19 cellular contexts compared by ENCODE assay signal in the genomic region with DNA sequence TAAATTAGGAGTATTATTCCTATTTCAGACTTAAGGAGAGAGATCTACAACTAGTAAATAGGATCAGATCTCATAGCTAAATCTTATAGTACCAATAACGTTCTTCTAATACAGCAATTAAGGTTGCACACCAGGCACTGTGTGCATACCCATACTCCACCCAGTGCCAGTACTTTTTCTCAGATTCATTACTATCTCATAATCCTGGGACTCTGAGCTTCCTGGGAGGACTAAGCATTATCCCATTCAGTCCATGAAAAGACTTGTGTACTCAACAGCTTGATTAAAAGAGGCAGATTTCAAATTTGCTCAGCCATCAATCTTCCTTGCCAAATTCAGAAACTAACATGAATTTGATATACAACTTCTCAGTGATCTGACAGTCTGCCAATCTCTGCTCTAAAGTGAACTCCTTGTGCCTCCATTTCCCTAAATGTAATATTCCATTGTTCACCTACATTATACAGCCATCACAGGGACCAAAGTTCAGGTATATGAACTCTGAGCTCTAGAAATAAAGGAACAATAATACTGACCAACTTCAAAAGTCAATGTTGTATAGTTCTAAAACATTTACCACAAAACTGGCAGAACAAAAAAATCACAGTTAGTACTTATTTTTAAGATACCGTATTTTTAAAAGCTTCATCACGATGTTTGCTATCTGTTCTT. TPM values are rescaled to one million over a fixed set of nuclear protein-coding genes. Genes with fewer than 3 reads are reported as not detected.
DNase-seq lines count a peak whose midpoint lies in the region; ATAC-seq and TF ChIP-seq lines count a peak whose summit lies in the region.
"Had no signal": no experiment of that assay in that cellular context is flagged by ENCODE, and none has a peak within 500 bp of the region (broad histone marks: within the 10 kb centered on the region; RNA-seq: fewer than 3 reads in every experiment).

No MANE protein-coding gene starts in this region.

- H3K4me1 Mint-ChIP-seq in stimulated activated effector memory CD8-positive, alpha-beta T cell treated with anti-CD3 and anti-CD28 coated beads, Interleukin-12 subunit alpha, Interleukin-12 subunit beta, amount 100 ng/mL, for 72 hours = peaks cover 16% of the 10 kb centered on the region
- H3K4me1 Mint-ChIP-seq in activated T-helper 17 cell treated with anti-CD3 and anti-CD28 coated beads, Interleukin-2, amount 50 U/mL, for 72 hours = peaks cover 22% of the 10 kb centered on the region

- peaks cover 0 to 45% (median 8%) of the 10 kb centered on the region in 11 experiments; a peak in 11 of 22 replicates for H3K36me3 ChIP-seq in BLaER1 treated with 17β-estradiol and CSF1 and Interleukin-3, amounts not matched to agents 10 nM and 100 nM
- H3K36me3 ChIP-seq in HEK293 (ENCODE audit: control insufficient read depth in 2 of 2, insufficient read depth in 1 of 2, low read length in 2 of 2) (no peaks in the 10 kb centered on the region), SU-DHL-6 (ENCODE audit: low read length) (peaks cover 4% of the 10 kb centered on the region; the same call in 1 of the 2 replicates)

- no peak overlapping the region for H2AFZ ChIP-seq in SU-DHL-6 (ENCODE audit: low read depth, low read length, severe bottlenecking)

- peak overlapping the region in 7 of 11 experiments; percentile 2 to 51 (median 38); a peak in 8 of 22 replicates for H3K4me2 ChIP-seq in BLaER1 treated with 17β-estradiol and CSF1 and Interleukin-3, amounts not matched to agents 10 nM and 100 nM
- peak overlapping the region; percentile 76 for H3K4me2 ChIP-seq in SU-DHL-6 (ENCODE audit: low read depth, low read length, poor library complexity, severe bottlenecking)
- H3K4me2 ChIP-seq: A549, SK-N-SH had no signal

- H3K4me1 ChIP-seq in BLaER1 treated with 17β-estradiol and CSF1 and Interleukin-3, amounts not matched to agents 10 nM and 100 nM = peaks cover 0 to 60% (median 45%) of the 10 kb centered on the region in 10 experiments; a peak in 16 of 20 replicates
- H3K4me1 ChIP-seq in HEK293 (ENCODE audit: control insufficient read depth, insufficient read depth, low read length) = peaks cover 11% of the 10 kb centered on the region; the same call in 1 of the 2 replicates
- H3K4me1 ChIP-seq: A549 had no signal

- H3K27me3 ChIP-seq in BLaER1 treated with 17β-estradiol and CSF1 and Interleukin-3, amounts not matched to agents 10 nM and 100 nM = no peaks in the 10 kb centered on the region
- no peaks in the 10 kb centered on the region for H3K27me3 ChIP-seq in SU-DHL-6 (ENCODE audit: low read length)

- H3K79me2 ChIP-seq in SU-DHL-6 (ENCODE audit: insufficient read depth, low read length) = peaks cover 100% of the 10 kb centered on the region

- no peak overlapping the region for H3K4me3 ChIP-seq in BLaER1 treated with 17β-estradiol and CSF1 and Interleukin-3, amounts not matched to agents 10 nM and 100 nM
- H3K4me3 ChIP-seq in HEK293 (ENCODE audit: low read depth, low read length) (no peak overlapping the region), SU-DHL-6 (ENCODE audit: insufficient read depth, low read length, poor library complexity, severe bottlenecking) (no peak overlapping the region), coronary artery (no peak overlapping the region)
- H3K4me3 ChIP-seq: A549 had no signal

- POLR2A ChIA-PET in HEK293 (lab: Yijun Ruan, JAX) = interaction anchor here (1.2 kb wide), 1 partner anchor 10 kb away, joined by 3 read pairs; no protein-coding TSS in a partner anchor

- H3K27ac Mint-ChIP-seq in stimulated activated effector memory CD8-positive, alpha-beta T cell treated with anti-CD3 and anti-CD28 coated beads, Interleukin-12 subunit alpha, Interleukin-12 subunit beta, amount 100 ng/mL, for 72 hours = peak overlapping the region; percentile 12
- H3K27ac Mint-ChIP-seq in activated T-helper 17 cell treated with anti-CD3 and anti-CD28 coated beads, Interleukin-2, amount 50 U/mL, for 72 hours = no peak overlapping the region

- ATAC-seq in stimulated activated effector memory CD8-positive, alpha-beta T cell treated with anti-CD3 and anti-CD28 coated beads, Interleukin-12 subunit alpha, Interleukin-12 subunit beta, amount 100 ng/mL, for 72 hours = no peak
- ATAC-seq in activated T-helper 17 cell treated with anti-CD3 and anti-CD28 coated beads, Interleukin-2, amount 50 U/mL, for 72 hours (replicated peaks) = no peak
- ATAC-seq in HG03565 (IDR thresholded peaks at IDR 0.05; ENCODE audit: unreplicated experiment) = no peak
- ATAC-seq: A549, Panc1 had no signal

- no peak overlapping the region for H3K4me3 Mint-ChIP-seq in stimulated activated effector memory CD8-positive, alpha-beta T cell treated with anti-CD3 and anti-CD28 coated beads, Interleukin-12 subunit alpha, Interleukin-12 subunit beta, amount 100 ng/mL, for 72 hours
- no peak overlapping the region for H3K4me3 Mint-ChIP-seq in activated T-helper 17 cell treated with anti-CD3 and anti-CD28 coated beads, Interleukin-2, amount 50 U/mL, for 72 hours

- H3K27me3 Mint-ChIP-seq in activated T-helper 17 cell treated with anti-CD3 and anti-CD28 coated beads, Interleukin-2, amount 50 U/mL, for 72 hours = no peaks in the 10 kb centered on the region

- H3K9me3 Mint-ChIP-seq in stimulated activated effector memory CD8-positive, alpha-beta T cell treated with anti-CD3 and anti-CD28 coated beads, Interleukin-12 subunit alpha, Interleukin-12 subunit beta, amount 100 ng/mL, for 72 hours = no peaks in the 10 kb centered on the region
- H3K9me3 Mint-ChIP-seq in activated T-helper 17 cell treated with anti-CD3 and anti-CD28 coated beads, Interleukin-2, amount 50 U/mL, for 72 hours = no peaks in the 10 kb centered on the region

- H3K9me3 ChIP-seq in BLaER1 treated with 17β-estradiol and CSF1 and Interleukin-3, amounts not matched to agents 10 nM and 100 nM (replicated peaks in 1 of 11) = peaks cover 0 to 22% (median 6%) of the 10 kb centered on the region in 11 experiments; a peak in 11 of 22 replicates
- H3K9me3 ChIP-seq in HEK293 (ENCODE audit: control insufficient read depth, insufficient read depth, low read depth, low read length) (no peaks in the 10 kb centered on the region), SU-DHL-6 (ENCODE audit: insufficient read depth, low read length) (no peaks in the 10 kb centered on the region)
- H3K9me3 ChIP-seq: A549, Caco-2, SK-N-SH had no signal

- no peak for DNase-seq in stimulated activated effector memory CD8-positive, alpha-beta T cell treated with anti-CD3 and anti-CD28 coated beads, Interleukin-12 subunit alpha, Interleukin-12 subunit beta, amount 100 ng/mL, for 72 hours (ENCODE audit: low spot score in 2 of 2)
- no peak for DNase-seq in coronary artery (ENCODE audit: low spot score)
- DNase-seq: Caco-2, HCEC 1CT, KBM-7, NCI-H1048, NCI-H146, NCI-H2081 treated with DMSO at 0.1 percent for 48 hours, NCI-H510A treated with DMSO at 0.1 percent for 48 hours, Right ventricle myocardium superior, SK-N-SH, T-helper 1 cell had no signal

- H3K9ac ChIP-seq in BLaER1 treated with 17β-estradiol and CSF1 and Interleukin-3, amounts not matched to agents 10 nM and 100 nM = no peak overlapping the region
- peak overlapping the region; percentile 11 for H3K9ac ChIP-seq in SU-DHL-6 (ENCODE audit: low read length)
- H3K9ac ChIP-seq: SK-N-SH had no signal

- CTCF ChIA-PET in HEK293 (lab: Yijun Ruan, JAX) = interaction anchor here (0.6 to 1.7 kb wide), 5 partner anchors 19 to 1201 kb away, joined by 3 to 4 read pairs (median 3); no protein-coding TSS in a partner anchor

- H3K27ac ChIP-seq in BLaER1 treated with 17β-estradiol and CSF1 and Interleukin-3, amounts not matched to agents 10 nM and 100 nM = no peak overlapping the region
- H3K27ac ChIP-seq in HEK293 (ENCODE audit: extremely low read depth, low read depth, low read length) (no peak overlapping the region), SU-DHL-6 (ENCODE audit: low read depth, low read length) (peak overlapping the region; percentile 72), coronary artery (no peak overlapping the region)
- H3K27ac ChIP-seq: A549 had no signal

- H4K20me1 ChIP-seq in BLaER1 treated with 17β-estradiol and CSF1 and Interleukin-3, amounts not matched to agents 10 nM and 100 nM = peaks cover 0 to 79% (median 33%) of the 10 kb centered on the region in 11 experiments; a peak in 14 of 22 replicates
- peaks cover 26% of the 10 kb centered on the region; the same call in 1 of the 2 replicates for H4K20me1 ChIP-seq in SU-DHL-6 (ENCODE audit: low read depth, low read length)

- TF ChIP-seq CTCF in HEK293 (tag by site-specific recombination; IDR thresholded peaks at IDR 0.05) (no peak), SU-DHL-6 (IDR thresholded peaks at IDR 0.05; ENCODE audit: insufficient read depth, low read length, poor library complexity, severe bottlenecking) (no peak), coronary artery (IDR thresholded peaks at IDR 0.05) (no peak)

- H3K9me2 ChIP-seq in SU-DHL-6 (replicated peaks; ENCODE audit: insufficient read depth, low read length) = no peaks in the 10 kb centered on the region
- H3K9me2 ChIP-seq: SK-N-SH had no signal

- no peaks in the 10 kb centered on the region for H3K36me3 Mint-ChIP-seq in stimulated activated effector memory CD8-positive, alpha-beta T cell treated with anti-CD3 and anti-CD28 coated beads, Interleukin-12 subunit alpha, Interleukin-12 subunit beta, amount 100 ng/mL, for 72 hours
- H3K36me3 Mint-ChIP-seq in activated T-helper 17 cell treated with anti-CD3 and anti-CD28 coated beads, Interleukin-2, amount 50 U/mL, for 72 hours (ENCODE audit: low read depth) = no peaks in the 10 kb centered on the region

- peaks cover 54% of the 10 kb centered on the region for H3F3A ChIP-seq in SU-DHL-6 (ENCODE audit: insufficient read depth)

TF ChIP-seq in HEK293, 187 proteins besides CTCF, POLR2A, EP300 and RAD21:
- TF ChIP-seq, protein P1, sequence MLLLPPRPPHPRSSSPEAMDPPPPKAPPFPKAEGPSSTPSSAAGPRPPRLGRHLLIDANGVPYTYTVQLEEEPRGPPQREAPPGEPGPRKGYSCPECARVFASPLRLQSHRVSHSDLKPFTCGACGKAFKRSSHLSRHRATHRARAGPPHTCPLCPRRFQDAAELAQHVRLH (tag by site-specific recombination; IDR thresholded peaks at IDR 0.05) = no peak
- peak; percentile 37; the same call in 1 of the 2 replicates for TF ChIP-seq IKZF3 (tag by site-specific recombination; IDR thresholded peaks at IDR 0.05)

RNA-seq across cellular contexts. Expression of a gene that starts 7.2 kb away (rescaled TPM):
- 10 to 100 TPM; 30.1 to 42.5 TPM for total RNA-seq in activated T-helper 17 cell treated with anti-CD3 and anti-CD28 coated beads, Interleukin-2, amount 50 U/mL, for 72 hours
